In the genomic region with DNA sequence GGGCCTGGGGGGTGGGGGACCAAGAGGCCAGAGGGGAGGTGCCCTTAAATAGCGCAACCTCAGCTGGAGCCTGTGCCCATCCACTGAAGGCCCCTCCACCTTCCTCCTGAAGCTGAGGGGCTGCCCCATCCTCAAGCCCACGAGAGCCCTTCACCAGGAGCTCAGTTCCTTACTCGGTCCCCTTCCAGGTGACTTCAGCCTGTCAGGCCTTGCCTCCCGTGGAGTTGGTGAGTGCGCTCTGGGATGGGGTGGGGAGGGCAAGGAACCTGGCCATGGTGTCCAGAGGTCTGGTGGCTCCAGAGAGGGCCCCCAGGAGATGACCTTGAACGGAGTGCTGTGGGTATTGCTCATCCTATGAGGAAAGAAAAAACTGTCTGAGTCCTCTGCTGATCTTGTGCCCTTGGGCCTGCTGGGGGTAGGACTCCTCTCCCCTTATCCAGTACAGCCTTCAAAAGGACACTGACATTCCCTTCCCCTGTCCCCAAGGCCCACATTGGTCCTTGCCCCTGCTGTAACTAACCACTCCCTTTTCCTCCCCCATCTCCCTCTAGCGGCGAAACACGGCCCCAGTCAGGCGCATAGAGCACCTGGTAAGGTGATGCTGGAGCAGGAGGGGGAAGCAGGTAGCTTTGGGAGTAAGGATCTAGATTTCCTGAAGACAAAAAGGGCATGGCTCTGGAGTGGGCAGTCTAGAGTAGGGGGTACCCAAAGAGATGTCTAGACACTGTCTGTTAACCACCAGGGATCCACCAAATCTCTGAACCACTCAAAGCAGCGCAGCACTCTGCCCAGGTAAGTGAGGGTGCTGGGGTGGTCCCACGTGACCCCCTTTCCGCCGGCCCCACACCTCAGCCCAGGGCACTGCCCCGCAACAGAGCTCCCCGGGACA, we compare ENCODE assay signal across 8 cellular contexts. TPM values are rescaled to one million over a fixed set of nuclear protein-coding genes. Genes with fewer than 3 reads are reported as not detected.
DNase-seq lines count a peak whose midpoint lies in the region; ATAC-seq and TF ChIP-seq lines count a peak whose summit lies in the region.

No MANE protein-coding gene starts in this region.

- TF ChIP-seq CTCF in GM20000 (IDR thresholded peaks at IDR 0.05; ENCODE audit: extremely low read depth, missing control alignments) (peak; percentile 70), epithelial cell of proximal tubule (conservative IDR thresholded peaks at IDR 0.05; ENCODE audit: low read depth, low read length) (peak; percentile 73)

- H3K27ac ChIP-seq in stomach smooth muscle (ENCODE audit: low read length): peak overlapping the region; percentile 92

- no peak for DNase-seq in GM20000 (ENCODE audit: low spot score)
- DNase-seq in NCI-H2196 (lab: John Stamatoyannopoulos, UW; ENCODE audit: unreplicated experiment): peak; percentile 79
- DNase-seq in activated T-cell treated with anti-CD3 and anti-CD28 coated beads for 24 hours (ENCODE audit: low read depth): peak; percentile 32
- no peak for DNase-seq in epithelial cell of proximal tubule (ENCODE audit: low read depth)
- peak; percentile 75 for DNase-seq in mucosa of gallbladder (ENCODE audit: low spot score)
- no peak for DNase-seq in NCI-H524 treated with DMSO at 0.1 percent for 48 hours (lab: John Stamatoyannopoulos, UW)

- H3K36me3 ChIP-seq in stomach smooth muscle (ENCODE audit: control insufficient read depth in 2 of 2, insufficient read depth in 2 of 2, low read length in 2 of 2): peaks cover 6 to 21% of the 10 kb centered on the region in 2 donors

- no peaks in the 10 kb centered on the region for H3K27me3 ChIP-seq in stomach smooth muscle (ENCODE audit: control insufficient read depth in 1 of 2, insufficient read depth in 2 of 2, low read length in 2 of 2)

- H3K4me3 ChIP-seq in epithelial cell of proximal tubule (ENCODE audit: low read depth, low read length) (peak overlapping the region; percentile 65), stomach smooth muscle (ENCODE audit: low read length in 2 of 2) (peak overlapping the region; percentile 71 to 85)

- H3K9ac ChIP-seq in stomach smooth muscle (ENCODE audit: low read length in 2 of 2): peak overlapping the region; percentile 70 to 73

- no peaks in the 10 kb centered on the region for H3K9me3 ChIP-seq in stomach smooth muscle (ENCODE audit: control insufficient read depth in 2 of 2, low read length in 2 of 2)

- ATAC-seq in HG02759 (IDR thresholded peaks at IDR 0.05; ENCODE audit: unreplicated experiment): no peak

- peaks cover 69% of the 10 kb centered on the region for H3K4me1 ChIP-seq in stomach smooth muscle (ENCODE audit: control insufficient read depth, insufficient read depth, low read length)

RNA-seq across cellular contexts. Expression of a gene that starts 3.6 kb away (rescaled TPM):
- total RNA-seq in epithelial cell of proximal tubule (6.7 and 10.8 TPM in 2 replicates), mucosa of gallbladder (124 TPM)

RNA-seq across cellular contexts. Expression of a gene that starts 25.7 kb away (rescaled TPM):
- total RNA-seq in epithelial cell of proximal tubule (24.5 and 26.1 TPM in 2 replicates), mucosa of gallbladder (68.4 TPM)

RNA-seq across cellular contexts. Expression of a gene that starts 44.0 kb away (rescaled TPM):
- total RNA-seq in epithelial cell of proximal tubule: 71.6 and 102 TPM in 2 replicates
- 22.8 TPM for total RNA-seq in mucosa of gallbladder

RNA-seq across cellular contexts. Expression of a gene that starts 47.2 kb away (rescaled TPM):
- 371 and 447 TPM in 2 replicates for total RNA-seq in epithelial cell of proximal tubule
- 546 TPM for total RNA-seq in mucosa of gallbladder

RNA-seq across cellular contexts. Expression of a gene that starts 49.8 kb away (rescaled TPM):
- not detected in 2 replicates for total RNA-seq in epithelial cell of proximal tubule
- total RNA-seq in mucosa of gallbladder: 0.75 TPM

Comparison
In these comparisons a context has a peak if more than half of its experiments do, and no peak if none do; other contexts are left out.
1. DNase-seq: peak in NCI-H2196 (single experiment), activated T-cell treated with anti-CD3 and anti-CD28 coated beads for 24 hours (single experiment) and mucosa of gallbladder (single experiment); none in GM20000 (single experiment), epithelial cell of proximal tubule (single experiment) and NCI-H524 treated with DMSO at 0.1 percent for 48 hours (single experiment).
2. RNA of a gene that starts 3.6 kb away (total RNA-seq): 124 TPM in mucosa of gallbladder (single experiment); 6.7 to 10.8 TPM in epithelial cell of proximal tubule; every median in the first group is over 10 times any median in the second.